17 cellular contexts compared by ENCODE assay signal in the genomic region with DNA sequence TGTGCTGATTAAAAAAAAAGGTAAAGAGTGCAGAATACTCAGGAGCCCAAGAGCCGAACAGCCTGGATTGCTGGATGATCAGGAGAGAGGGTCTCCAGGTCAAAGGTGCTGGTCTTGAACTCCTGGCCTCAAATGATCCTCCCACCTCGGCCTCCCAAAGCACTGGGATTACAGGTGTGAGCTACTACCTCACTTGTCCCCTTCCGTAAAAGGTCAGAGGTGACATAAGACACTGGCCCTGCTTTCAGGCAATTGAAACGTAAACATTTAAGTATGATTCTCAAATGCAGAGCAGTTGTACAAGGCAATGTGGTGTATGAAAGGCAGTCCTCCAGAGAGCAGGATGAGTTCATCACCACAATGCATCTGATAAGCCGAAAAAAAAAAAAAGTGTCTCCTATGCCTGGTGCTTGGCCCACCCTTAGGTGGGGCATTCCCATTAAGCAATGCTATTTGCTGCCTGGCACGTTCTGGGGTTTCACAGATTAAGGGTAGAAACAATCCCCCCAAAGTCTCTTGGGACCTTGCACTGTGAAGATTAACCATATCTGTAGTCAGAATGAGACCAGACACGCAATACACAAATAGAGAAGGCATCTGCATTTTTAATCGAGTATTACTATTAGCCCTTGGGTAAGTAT. TPM values are rescaled to one million over a fixed set of nuclear protein-coding genes. Genes with fewer than 3 reads are reported as not detected.
DNase-seq lines count a peak whose midpoint lies in the region; ATAC-seq, FAIRE-seq and TF ChIP-seq lines count a peak whose summit lies in the region.
"Had no signal": no experiment of that assay in that cellular context is flagged by ENCODE, and none has a peak within 500 bp of the region (broad histone marks: within the 10 kb centered on the region; RNA-seq: fewer than 3 reads in every experiment).

No MANE protein-coding gene starts in this region.

- no peak overlapping the region for H2BK12ac ChIP-seq in H9 (ENCODE audit: insufficient read length, low read depth, low read length)

- TF ChIP-seq CTCF in GM20000 (IDR thresholded peaks at IDR 0.05; ENCODE audit: extremely low read depth, missing control alignments) (no peak), H9 (conservative IDR thresholded peaks at IDR 0.05) (no peak)

- H3K4me1 ChIP-seq in H9 (ENCODE audit: insufficient read depth, low read length) = no peaks in the 10 kb centered on the region

- no peak overlapping the region for H3T11ph ChIP-seq in H9 (ENCODE audit: low read length)

- no peak overlapping the region for H4K8ac ChIP-seq in H9 (replicated peaks; ENCODE audit: insufficient read length, low read depth, low read length)

- no peak overlapping the region for H3K23ac ChIP-seq in H9 (ENCODE audit: insufficient read length, low read depth, low read length)

- H4K20me1 ChIP-seq in H9 (ENCODE audit: control insufficient read depth, insufficient read depth, insufficient read length) = no peaks in the 10 kb centered on the region

- H2BK15ac ChIP-seq in H9 (ENCODE audit: low read depth, low read length) = no peak overlapping the region

- H3K79me1 ChIP-seq in H9 (ENCODE audit: insufficient read depth, low read depth, low read length, poor library complexity, severe bottlenecking) = no peaks in the 10 kb centered on the region

- no peak overlapping the region for H3K18ac ChIP-seq in H9 (ENCODE audit: insufficient read length, low read depth, low read length)

- peaks cover 9% of the 10 kb centered on the region for H3K36me3 Mint-ChIP-seq in IgD-negative memory B cell
- peaks cover 50 to 93% (median 69%) of the 10 kb centered on the region in 3 experiments; a peak in 6 of 7 replicates for H3K36me3 Mint-ChIP-seq in H9 (ENCODE audit: insufficient read depth in 1 of 3, low read depth in 3 of 3)

- no peaks in the 10 kb centered on the region for H3K23me2 ChIP-seq in H9 (ENCODE audit: insufficient read length, low read depth, low read length, poor library complexity, severe bottlenecking)

- H3K9me3 Mint-ChIP-seq in IgD-negative memory B cell = no peaks in the 10 kb centered on the region
- H3K9me3 Mint-ChIP-seq in stimulated activated naive CD8-positive, alpha-beta T cell treated with anti-CD3 and anti-CD28 coated beads, Interleukin-15, amount 100 ng/mL, for 72 hours = no peaks in the 10 kb centered on the region
- no peaks in the 10 kb centered on the region for H3K9me3 Mint-ChIP-seq in H9
- H3K9me3 Mint-ChIP-seq: activated naive CD8-positive, alpha-beta T cell treated with anti-CD3 and anti-CD28 coated beads, Interleukin-2, amount 50 U/mL, for 24 hours had no signal

- no peaks in the 10 kb centered on the region for H3K9me3 ChIP-seq in H9 (ENCODE audit: control insufficient read depth, low read depth, low read length)
- H3K9me3 ChIP-seq: BLaER1 treated with 17β-estradiol and CSF1 and Interleukin-3, amounts not matched to agents 10 nM and 100 nM; gastrocnemius medialis had no signal

- no peak overlapping the region for H4K91ac ChIP-seq in H9 (ENCODE audit: insufficient read length, low read depth, low read length)

- no peak overlapping the region for H2AK5ac ChIP-seq in H9 (ENCODE audit: insufficient read length, low read length)

- peak; percentile 72 for FAIRE-seq in GM18507 (lab: Jason Lieb, UNC)

- H3K27me3 Mint-ChIP-seq in IgD-negative memory B cell (no peaks in the 10 kb centered on the region), H9 (ENCODE audit: low read depth) (no peaks in the 10 kb centered on the region)
- no peaks in the 10 kb centered on the region for H3K27me3 Mint-ChIP-seq in stimulated activated naive CD8-positive, alpha-beta T cell treated with anti-CD3 and anti-CD28 coated beads, Interleukin-15, amount 100 ng/mL, for 72 hours
- H3K27me3 Mint-ChIP-seq: activated naive CD8-positive, alpha-beta T cell treated with anti-CD3 and anti-CD28 coated beads, Interleukin-2, amount 50 U/mL, for 24 hours had no signal

- H3K4ac ChIP-seq in H9 (ENCODE audit: low read depth, low read length) = no peak overlapping the region

- H4K5ac ChIP-seq in H9 (ENCODE audit: insufficient read length, low read depth, low read length) = no peak overlapping the region

- no peak overlapping the region for H2BK5ac ChIP-seq in H9 (ENCODE audit: insufficient read length, low read length)

- WGBS in H9 (ENCODE audit: extremely low coverage, insufficient read length, low lambda C conversion rate) = no CpG with 5 or more reads among the region's 8 CpGs

- H3K27ac ChIP-seq in H9 (ENCODE audit: insufficient read length, low read depth, low read length) = no peak overlapping the region
- H3K27ac ChIP-seq: BLaER1 treated with 17β-estradiol and CSF1 and Interleukin-3, amounts not matched to agents 10 nM and 100 nM; gastrocnemius medialis; HL-60 had no signal

- no peak overlapping the region for H2BK20ac ChIP-seq in H9 (ENCODE audit: low read depth, low read length, poor library complexity, severe bottlenecking)

- H3K4me3 Mint-ChIP-seq in IgD-negative memory B cell (peak overlapping the region in 1 of 4 donors; percentile 78), H9 (no peak overlapping the region)
- no peak overlapping the region for H3K4me3 Mint-ChIP-seq in stimulated activated naive CD8-positive, alpha-beta T cell treated with anti-CD3 and anti-CD28 coated beads, Interleukin-15, amount 100 ng/mL, for 72 hours
- H3K4me3 Mint-ChIP-seq: activated CD8-positive, alpha-beta T cell treated with anti-CD3 and anti-CD28 coated beads, Interleukin-2, amount 10 ng/mL, durations not matched to agents 7 days and 5 days; activated naive CD8-positive, alpha-beta T cell treated with anti-CD3 and anti-CD28 coated beads, Interleukin-2, amount 50 U/mL, for 24 hours had no signal

- no peak overlapping the region for H3K14ac ChIP-seq in H9 (ENCODE audit: insufficient read depth, low read length)

- H3K27me3 ChIP-seq in H9 (ENCODE audit: insufficient read depth, low read length) = no peaks in the 10 kb centered on the region
- H3K27me3 ChIP-seq: BLaER1 treated with 17β-estradiol and CSF1 and Interleukin-3, amounts not matched to agents 10 nM and 100 nM; gastrocnemius medialis had no signal

- no peak overlapping the region for H3K4me2 ChIP-seq in H9 (ENCODE audit: insufficient read depth, insufficient read length, low read length)
- H3K4me2 ChIP-seq: BLaER1 treated with 17β-estradiol and CSF1 and Interleukin-3, amounts not matched to agents 10 nM and 100 nM had no signal

- no peak overlapping the region for H2BK120ac ChIP-seq in H9 (ENCODE audit: low read depth, low read length, poor library complexity, severe bottlenecking)

- H3K79me2 ChIP-seq in H9 (ENCODE audit: insufficient read depth, low read length) = no peaks in the 10 kb centered on the region

- no peak for DNase-seq in GM18507 (ENCODE audit: extremely low spot score, insufficient read length, low read depth)
- peak; percentile 58 for DNase-seq in GM20000 (ENCODE audit: low spot score)
- DNase-seq in AML-193 (lab: John Stamatoyannopoulos, UW) = no peak
- no peak for DNase-seq in stimulated activated naive CD8-positive, alpha-beta T cell treated with anti-CD3 and anti-CD28 coated beads, Interleukin-15, amount 100 ng/mL, for 72 hours
- DNase-seq in H9 = no peak
- DNase-seq in stimulated activated CD4-positive, alpha-beta T cell treated with anti-CD3 and anti-CD28 coated beads, Interleukin-2, amount 100 ng/mL, for 48 hours = no peak
- DNase-seq: activated CD8-positive, alpha-beta T cell treated with anti-CD3 and anti-CD28 coated beads, Interleukin-2, amount 10 ng/mL, durations not matched to agents 7 days and 5 days; activated naive CD8-positive, alpha-beta T cell treated with anti-CD3 and anti-CD28 coated beads, Interleukin-2, amount 50 U/mL, for 24 hours; dermis blood vessel endothelial cell; gastrocnemius medialis; left colon; NCI-H1048; NCI-H524 treated with DMSO at 0.1 percent for 48 hours had no signal

- no peak overlapping the region for H2AFZ ChIP-seq in H9 (ENCODE audit: low read length)

- H3K9ac ChIP-seq in H9 (ENCODE audit: extremely low read depth, insufficient read length, low read length) = no peak overlapping the region
- H3K9ac ChIP-seq: BLaER1 treated with 17β-estradiol and CSF1 and Interleukin-3, amounts not matched to agents 10 nM and 100 nM had no signal

- H3K27ac Mint-ChIP-seq in IgD-negative memory B cell (peak overlapping the region in 2 of 3 donors; percentile 8 to 35), H9 (peak overlapping the region in 1 of 3 experiments; percentile 44; a peak in 1 of 7 replicates)
- H3K27ac Mint-ChIP-seq in stimulated activated naive CD8-positive, alpha-beta T cell treated with anti-CD3 and anti-CD28 coated beads, Interleukin-15, amount 100 ng/mL, for 72 hours = peak overlapping the region in 1 of 2 donors; percentile 6
- H3K27ac Mint-ChIP-seq: activated CD8-positive, alpha-beta T cell treated with anti-CD3 and anti-CD28 coated beads, Interleukin-2, amount 10 ng/mL, durations not matched to agents 7 days and 5 days; activated naive CD8-positive, alpha-beta T cell treated with anti-CD3 and anti-CD28 coated beads, Interleukin-2, amount 50 U/mL, for 24 hours had no signal

- peak; percentile 71 for ATAC-seq in HG02970 (IDR thresholded peaks at IDR 0.05; ENCODE audit: low FRiP score, unreplicated experiment)
- ATAC-seq in stimulated activated naive CD8-positive, alpha-beta T cell treated with anti-CD3 and anti-CD28 coated beads, Interleukin-15, amount 100 ng/mL, for 72 hours = no peak
- ATAC-seq: activated CD8-positive, alpha-beta T cell treated with anti-CD3 and anti-CD28 coated beads, Interleukin-2, amount 10 ng/mL, durations not matched to agents 7 days and 5 days; activated naive CD8-positive, alpha-beta T cell treated with anti-CD3 and anti-CD28 coated beads, Interleukin-2, amount 50 U/mL, for 24 hours; gastrocnemius medialis; left colon had no signal

- H3K56ac ChIP-seq in H9 (ENCODE audit: insufficient read length, low read depth, low read length) = no peak overlapping the region

- H3K4me1 Mint-ChIP-seq in IgD-negative memory B cell = peaks cover 25 to 28% (median 27%) of the 10 kb centered on the region in 3 donors
- no peaks in the 10 kb centered on the region for H3K4me1 Mint-ChIP-seq in stimulated activated naive CD8-positive, alpha-beta T cell treated with anti-CD3 and anti-CD28 coated beads, Interleukin-15, amount 100 ng/mL, for 72 hours
- H3K4me1 Mint-ChIP-seq in H9 = no peaks in the 10 kb centered on the region
- H3K4me1 Mint-ChIP-seq: activated naive CD8-positive, alpha-beta T cell treated with anti-CD3 and anti-CD28 coated beads, Interleukin-2, amount 50 U/mL, for 24 hours had no signal

RNA-seq across cellular contexts. Expression of a gene that starts 47.7 kb away (rescaled TPM):
- 321 TPM for polyA plus RNA-seq in IgD-negative memory B cell
- total RNA-seq in H9 (2021) = 331 and 337 TPM in 2 replicates

RNA-seq across cellular contexts. Expression of a gene that starts 51.3 kb away (rescaled TPM):
- polyA plus RNA-seq in IgD-negative memory B cell = 3.6 TPM
- total RNA-seq in H9 (2021) = 9.5 TPM in 2 replicates
